Comparison of ENCODE assay signal across 18 cellular contexts in the genomic region with DNA sequence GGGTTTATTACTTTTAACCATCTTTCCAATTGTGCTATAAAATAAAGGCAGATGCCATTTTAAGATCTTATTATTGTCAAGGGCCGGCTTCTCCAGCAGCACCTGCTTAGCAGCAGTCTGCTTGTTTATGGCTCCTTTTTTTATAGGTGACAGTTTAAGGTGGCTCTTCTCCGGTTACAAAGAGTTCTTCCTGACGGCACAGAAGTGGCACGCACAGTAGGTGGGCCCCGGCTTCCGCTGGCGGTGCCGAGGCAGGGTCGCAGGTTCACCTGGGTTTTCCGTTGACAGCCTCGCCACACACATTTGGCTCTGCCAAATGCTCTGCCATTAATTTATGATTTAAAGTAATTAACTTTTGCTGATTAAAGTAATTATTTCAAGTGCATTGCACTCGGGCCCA.
A peak's percentile ranks its signal among the peaks of the same experiment; 100 is the strongest.
DNase-seq lines count a peak whose midpoint lies in the region; ATAC-seq and TF ChIP-seq lines count a peak whose summit lies in the region.
"Had no signal": no experiment of that assay in that cellular context is flagged by ENCODE, and none has a peak within 500 bp of the region (broad histone marks: within the 10 kb centered on the region; RNA-seq: fewer than 3 reads in every experiment).

No MANE protein-coding gene starts in this region.

- no peak overlapping the region for H3K18ac ChIP-seq in trophoblast cell (ENCODE audit: low read length)

- no peak for ATAC-seq in activated naive CD4-positive, alpha-beta T cell treated with anti-CD3 and anti-CD28 coated beads, Interleukin-2, amount 50 U/mL, for 72 hours
- ATAC-seq: A549, Panc1, Right ventricle myocardium inferior, T-cell had no signal

- TF ChIP-seq CTCF in chondrocyte (IDR thresholded peaks at IDR 0.05) (no peak), adrenal gland (IDR thresholded peaks at IDR 0.05) (no peak)

- peak; percentile 81 for DNase-seq in DMS153 treated with DMSO at 0.1 percent for 48 hours (lab: John Stamatoyannopoulos, UW; ENCODE audit: unreplicated experiment)
- DNase-seq in NCI-H1105 (lab: John Stamatoyannopoulos, UW), result peak; percentile 89
- DNase-seq in NCI-H345 (lab: John Stamatoyannopoulos, UW), result peak; percentile 74
- DNase-seq in chondrocyte (ENCODE audit: low spot score), result peak; percentile 49
- DNase-seq in adrenal gland, result no peak
- no peak for DNase-seq in activated naive CD4-positive, alpha-beta T cell treated with anti-CD3 and anti-CD28 coated beads, Interleukin-2, amount 50 U/mL, for 72 hours (ENCODE audit: low spot score in 2 of 2)
- DNase-seq in trophoblast cell, result no peak
- DNase-seq in activated T-cell treated with anti-CD3 and anti-CD28 coated beads, Interleukin-2, amount 50 U/mL, for 1 hour, result no peak
- DNase-seq: Caco-2, KBM-7, NCI-H146, NCI-H774, T-cell had no signal

- H3K9me3 ChIP-seq in adrenal gland (replicated peaks in 1 of 3), result no peaks in the 10 kb centered on the region
- no peaks in the 10 kb centered on the region for H3K9me3 ChIP-seq in trophoblast cell (ENCODE audit: insufficient read depth, low read depth, low read length)
- H3K9me3 ChIP-seq: A549, Caco-2 had no signal

- no peak overlapping the region for H4K8ac ChIP-seq in trophoblast cell (ENCODE audit: low read depth, low read length)

- H2BK5ac ChIP-seq in trophoblast cell (ENCODE audit: low read depth, low read length, poor library complexity), result no peak overlapping the region

- H4K91ac ChIP-seq in trophoblast cell (ENCODE audit: low read depth, low read length), result no peak overlapping the region

- H3K79me2 ChIP-seq in trophoblast cell (ENCODE audit: control insufficient read depth, insufficient read depth, low read length, poor library complexity), result no peaks in the 10 kb centered on the region

- no peak overlapping the region for H3K4ac ChIP-seq in trophoblast cell (ENCODE audit: low read depth, low read length)

- no peak for TF ChIP-seq POLR2A in adrenal gland (IDR thresholded peaks at IDR 0.05)

- H3K36me3 ChIP-seq in adrenal gland (replicated peaks in 1 of 2) (no peaks in the 10 kb centered on the region), trophoblast cell (ENCODE audit: control insufficient read depth in 1 of 2, insufficient read depth in 2 of 2, low read length in 2 of 2) (no peaks in the 10 kb centered on the region)

- no peak overlapping the region for H3K4me3 Mint-ChIP-seq in chondrocyte (ENCODE audit: unreplicated experiment)
- H3K4me3 Mint-ChIP-seq: T-cell had no signal

- H2BK12ac ChIP-seq in trophoblast cell (ENCODE audit: low read length), result no peak overlapping the region

- intact Hi-C loops in adrenal gland (cut with DNase I), result no loop called here

- no peak overlapping the region for H2AFZ ChIP-seq in trophoblast cell (ENCODE audit: insufficient read depth, low read length, poor library complexity)

- peaks cover 21% of the 10 kb centered on the region for H3K9me3 Mint-ChIP-seq in chondrocyte (ENCODE audit: low read depth)
- H3K9me3 Mint-ChIP-seq in activated naive CD4-positive, alpha-beta T cell treated with anti-CD3 and anti-CD28 coated beads, Interleukin-2, amount 50 U/mL, for 72 hours, result no peaks in the 10 kb centered on the region
- H3K9me3 Mint-ChIP-seq: T-cell had no signal

- no peak overlapping the region for H3K4me2 ChIP-seq in trophoblast cell (ENCODE audit: low read length)
- H3K4me2 ChIP-seq: A549 had no signal

- H3K79me1 ChIP-seq in trophoblast cell (ENCODE audit: low read length), result no peaks in the 10 kb centered on the region

- H3K27me3 ChIP-seq in adrenal gland, result no peaks in the 10 kb centered on the region
- H3K27me3 ChIP-seq in trophoblast cell (ENCODE audit: insufficient read depth, low read length), result no peaks in the 10 kb centered on the region

- H4K12ac ChIP-seq in trophoblast cell (ENCODE audit: low read depth, low read length), result no peak overlapping the region

- 44 to 75% (median 58%) methylated on average over 12 of the region's 12 CpGs for WGBS in adrenal gland, 4 donors
- WGBS in trophoblast cell (ENCODE audit: extremely low coverage, insufficient coverage, insufficient read length), result no CpG with 5 or more reads among the region's 12 CpGs

- H3K9ac ChIP-seq in trophoblast cell (ENCODE audit: low read length), result no peak overlapping the region

- H2BK120ac ChIP-seq in trophoblast cell (ENCODE audit: insufficient read depth, low read length, poor library complexity), result no peak overlapping the region

- no peak overlapping the region for H3K23ac ChIP-seq in trophoblast cell (ENCODE audit: low read length)

- H3K14ac ChIP-seq in trophoblast cell (ENCODE audit: low read length), result no peak overlapping the region

- H3K27ac Mint-ChIP-seq in chondrocyte (ENCODE audit: unreplicated experiment), result no peak overlapping the region
- H3K27ac Mint-ChIP-seq in activated naive CD4-positive, alpha-beta T cell treated with anti-CD3 and anti-CD28 coated beads, Interleukin-2, amount 50 U/mL, for 72 hours, result no peak overlapping the region
- H3K27ac Mint-ChIP-seq: T-cell had no signal

- no peaks in the 10 kb centered on the region for H3K36me3 Mint-ChIP-seq in chondrocyte (ENCODE audit: low read depth)
- H3K36me3 Mint-ChIP-seq in activated naive CD4-positive, alpha-beta T cell treated with anti-CD3 and anti-CD28 coated beads, Interleukin-2, amount 50 U/mL, for 72 hours, result no peaks in the 10 kb centered on the region
- H3K36me3 Mint-ChIP-seq: T-cell had no signal

- H3K27me3 Mint-ChIP-seq in chondrocyte (ENCODE audit: low read depth), result no peaks in the 10 kb centered on the region
- H3K27me3 Mint-ChIP-seq: T-cell had no signal

- H3K4me3 ChIP-seq in adrenal gland (no peak overlapping the region), trophoblast cell (ENCODE audit: low read depth, low read length) (no peak overlapping the region)
- H3K4me3 ChIP-seq: A549, SK-N-MC had no signal

- H3K4me1 ChIP-seq in adrenal gland (replicated peaks in 1 of 2) (no peaks in the 10 kb centered on the region), trophoblast cell (ENCODE audit: control insufficient read depth in 1 of 2, insufficient read depth in 2 of 2, low read length in 2 of 2) (no peaks in the 10 kb centered on the region)
- H3K4me1 ChIP-seq: A549, Caco-2 had no signal

- H3K27ac ChIP-seq in adrenal gland (no peak overlapping the region), trophoblast cell (ENCODE audit: low read depth, low read length) (no peak overlapping the region)
- H3K27ac ChIP-seq: A549, C4-2B, SK-N-MC had no signal

- H3K4me1 Mint-ChIP-seq in chondrocyte (ENCODE audit: low read depth), result no peaks in the 10 kb centered on the region
- H3K4me1 Mint-ChIP-seq: T-cell had no signal

- no peak overlapping the region for H2AK5ac ChIP-seq in trophoblast cell (ENCODE audit: low read length)

Comparison
In these comparisons a context has a peak if more than half of its experiments do, and no peak if none do; other contexts are left out.
1. DNase-seq: peak in DMS153 treated with DMSO at 0.1 percent for 48 hours (single experiment), NCI-H1105 (single experiment), NCI-H345 (single experiment) and chondrocyte (single experiment); none in adrenal gland (0 of 7), activated naive CD4-positive, alpha-beta T cell treated with anti-CD3 and anti-CD28 coated beads, Interleukin-2, amount 50 U/mL, for 72 hours (0 of 2), trophoblast cell (0 of 2) and activated T-cell treated with anti-CD3 and anti-CD28 coated beads, Interleukin-2, amount 50 U/mL, for 1 hour (single experiment).